1 cellular context compared by ENCODE assay signal in genomic region chr2:61866482-61867089, GRCh38. TPM values are rescaled to one million over a fixed set of nuclear protein-coding genes. Genes with fewer than 3 reads are reported as not detected.
"Had no signal": no experiment of that assay in that cellular context is flagged by ENCODE, and none has a peak within 500 bp of the region (broad histone marks: within the 10 kb centered on the region; RNA-seq: fewer than 3 reads in every experiment).

No MANE protein-coding gene starts in this region.

RNA-seq across cellular contexts. Expression of gene FAM161A, which starts 12.7 kb away (rescaled TPM):
- total RNA-seq: ascending aorta had no signal
